Comparison of ENCODE assay signal across 32 cellular contexts in the genomic region with DNA sequence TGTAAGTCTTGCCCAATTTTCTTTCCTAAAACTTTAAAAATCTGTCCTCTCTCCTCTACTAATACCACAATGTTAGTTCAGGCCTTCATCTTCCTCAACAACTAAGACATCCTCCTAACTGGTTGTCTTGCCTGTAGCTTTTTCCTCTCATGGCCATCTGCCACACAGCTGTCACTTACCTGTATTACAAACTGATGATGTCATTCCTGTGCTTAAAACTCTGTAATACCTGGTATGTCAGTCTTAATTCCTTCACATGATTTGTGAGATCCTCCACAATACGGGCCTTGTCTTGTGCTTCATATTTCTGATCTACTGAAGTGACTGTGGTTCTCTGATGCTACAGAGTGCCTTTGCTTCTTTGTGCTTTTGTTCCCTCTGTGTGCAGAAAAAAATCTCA. TPM values are rescaled to one million over a fixed set of nuclear protein-coding genes. Genes with fewer than 3 reads are reported as not detected.
A peak's percentile ranks its signal among the peaks of the same experiment; 100 is the strongest.
DNase-seq lines count a peak whose midpoint lies in the region; ATAC-seq and TF ChIP-seq lines count a peak whose summit lies in the region.
"Had no signal": no experiment of that assay in that cellular context is flagged by ENCODE, and none has a peak within 500 bp of the region (broad histone marks: within the 10 kb centered on the region; RNA-seq: fewer than 3 reads in every experiment).

No MANE protein-coding gene starts in this region.

- peaks cover 32% of the 10 kb centered on the region for H3K36me3 ChIP-seq in CD8-positive, alpha-beta T cell (ENCODE audit: insufficient read depth, low read length)
- H3K36me3 ChIP-seq in heart left ventricle (peaks cover 2 to 100% (median 97%) of the 10 kb centered on the region in 9 donors), stomach (peaks cover 48 to 100% (median 100%) of the 10 kb centered on the region in 4 donors)

- CTCF ChIA-PET in activated CD4-positive, alpha-beta T cell treated with anti-CD3 and anti-CD28 coated beads for 36 hours (lab: Charles Lee) = interaction anchor here (1.3 kb wide), 1 partner anchor 8 kb away, joined by 4 read pairs; no protein-coding TSS in a partner anchor
- CTCF ChIA-PET in CD8-positive, alpha-beta T cell (lab: Charles Lee) = no interaction called here

- peaks cover 67% of the 10 kb centered on the region for H3K36me3 Mint-ChIP-seq in activated CD4-positive, alpha-beta T cell treated with anti-CD3 and anti-CD28 coated beads for 36 hours (ENCODE audit: low read depth)
- H3K36me3 Mint-ChIP-seq in CD8-positive, alpha-beta T cell = peaks cover 91% of the 10 kb centered on the region
- H3K36me3 Mint-ChIP-seq in T-helper 17 cell (ENCODE audit: low read depth) (peaks cover 18% of the 10 kb centered on the region), immature natural killer cell (peaks cover 25 to 53% (median 29%) of the 10 kb centered on the region in 3 donors)

- DNase-seq in activated CD4-positive, alpha-beta T cell treated with anti-CD3 and anti-CD28 coated beads for 36 hours = no peak
- no peak for DNase-seq in activated CD4-positive, alpha-beta T cell treated with anti-CD3 and anti-CD28 coated beads, Interleukin-2, amount 50 U/mL, for 1 hour
- DNase-seq in CD8-positive, alpha-beta T cell = no peak
- no peak for DNase-seq in T-helper 17 cell
- DNase-seq in immature natural killer cell = no peak
- DNase-seq in heart left ventricle = no peak
- DNase-seq in NCI-H526 treated with DMSO at 0.1 percent for 48 hours (lab: John Stamatoyannopoulos, UW) = no peak
- no peak for DNase-seq in stomach
- DNase-seq: activated CD4-positive, CD25-positive, alpha-beta regulatory T cell treated with anti-CD3 and anti-CD28 coated beads, Interleukin-2, amount 50 U/mL, for 72 hours; AML-193; CD4-positive, CD25-positive, alpha-beta regulatory T cell; colonic mucosa; effector CD4-positive, alpha-beta T cell; GM23248; hypothalamus; left colon; NCI-H1694; NCI-H510A treated with DMSO at 0.1 percent for 48 hours; NK-92 treated with Interleukin-12 subunit alpha and Interleukin-12 subunit beta, amount 100 ng/mL, for 24 hours; PC-9; Right ventricle myocardium superior; tibial artery had no signal

- ATAC-seq in activated CD4-positive, alpha-beta T cell treated with anti-CD3 and anti-CD28 coated beads for 36 hours = no peak
- no peak for ATAC-seq in CD8-positive, alpha-beta T cell
- ATAC-seq in T-helper 17 cell (no peak), heart left ventricle (no peak)
- ATAC-seq: A549, left colon, SK-N-SH treated with all-trans-retinoic acid at 6 μM for 48 hours had no signal

- H3K4me1 ChIP-seq in CD8-positive, alpha-beta T cell (ENCODE audit: insufficient read depth, low read length) = no peaks in the 10 kb centered on the region
- peaks cover 0 to 8% (median 2%) of the 10 kb centered on the region in 12 donors for H3K4me1 ChIP-seq in heart left ventricle
- H3K4me1 ChIP-seq in stomach = peaks cover 0 to 16% (median 0%) of the 10 kb centered on the region in 4 donors
- H3K4me1 ChIP-seq: A549, colonic mucosa, tibial artery had no signal

- no peak overlapping the region for H3K27ac ChIP-seq in CD8-positive, alpha-beta T cell (ENCODE audit: low read depth, low read length)
- H3K27ac ChIP-seq in heart left ventricle (no peak overlapping the region), stomach (no peak overlapping the region)
- H3K27ac ChIP-seq: A549, colonic mucosa, GM23248, PC-9, skin epidermis, tibial artery had no signal

- H3K4me3 Mint-ChIP-seq in activated CD4-positive, alpha-beta T cell treated with anti-CD3 and anti-CD28 coated beads for 36 hours = no peak overlapping the region
- H3K4me3 Mint-ChIP-seq in CD8-positive, alpha-beta T cell = no peak overlapping the region
- H3K4me3 Mint-ChIP-seq in T-helper 17 cell (no peak overlapping the region), immature natural killer cell (no peak overlapping the region)
- H3K4me3 Mint-ChIP-seq: T-helper 1 cell treated with Interleukin-12 subunit alpha and Interleukin-12 subunit beta and Interleukin-4 antibody, amounts not matched to agents 30 μg/mL and 1 μg/mL, for 36 hours had no signal

- H3K9me3 ChIP-seq in CD8-positive, alpha-beta T cell (ENCODE audit: low read length) = no peaks in the 10 kb centered on the region
- H3K9me3 ChIP-seq in T-helper 17 cell (ENCODE audit: control insufficient read depth, low read length, poor library complexity, severe bottlenecking) (no peaks in the 10 kb centered on the region), heart left ventricle (no peaks in the 10 kb centered on the region), stomach (no peaks in the 10 kb centered on the region)
- H3K9me3 ChIP-seq: A549, colonic mucosa, tibial artery had no signal

- POLR2A ChIA-PET in activated CD4-positive, alpha-beta T cell treated with anti-CD3 and anti-CD28 coated beads for 36 hours (lab: Charles Lee) = no interaction called here
- POLR2A ChIA-PET in CD8-positive, alpha-beta T cell (lab: Charles Lee) = interaction anchor here (1.7 to 2.0 kb wide), 2 partner anchors 10 to 14 kb away, joined by 6 to 11 read pairs; partner anchors contain the start of genes CACYBP and MRPS14

- TF ChIP-seq POLR2A in heart left ventricle (IDR thresholded peaks at IDR 0.05) = no peak
- TF ChIP-seq POLR2A in stomach (IDR thresholded peaks at IDR 0.05) = no peak

- no peak for TF ChIP-seq CTCF in CD8-positive, alpha-beta T cell (IDR thresholded peaks at IDR 0.05)
- TF ChIP-seq CTCF in heart left ventricle (IDR thresholded peaks at IDR 0.05) (no peak), stomach (IDR thresholded peaks at IDR 0.05) (no peak)

- H3K27ac Mint-ChIP-seq in activated CD4-positive, alpha-beta T cell treated with anti-CD3 and anti-CD28 coated beads for 36 hours = peak overlapping the region; percentile 64
- peak overlapping the region; percentile 73 for H3K27ac Mint-ChIP-seq in CD8-positive, alpha-beta T cell
- H3K27ac Mint-ChIP-seq in T-helper 17 cell = peak overlapping the region; percentile 54
- H3K27ac Mint-ChIP-seq in immature natural killer cell = peak overlapping the region in 4 of 6 donors; percentile 0 to 38 (median 14)
- H3K27ac Mint-ChIP-seq: T-helper 1 cell treated with Interleukin-12 subunit alpha and Interleukin-12 subunit beta and Interleukin-4 antibody, amounts not matched to agents 30 μg/mL and 1 μg/mL, for 36 hours had no signal

- intact Hi-C loops in activated CD4-positive, alpha-beta T cell treated with anti-CD3 and anti-CD28 coated beads for 36 hours (cut with DNase I, micrococcal nuclease) = no loop called here
- intact Hi-C loops in CD8-positive, alpha-beta T cell (cut with DNase I, micrococcal nuclease) = no loop called here
- intact Hi-C loops in heart left ventricle (cut with DNase I) = no loop called here
- intact Hi-C loops in stomach (cut with DNase I; ENCODE audit: low total_unique reads) = no loop called here

- no peak for TF ChIP-seq EP300 in stomach (IDR thresholded peaks at IDR 0.05)

- H3K4me1 Mint-ChIP-seq in activated CD4-positive, alpha-beta T cell treated with anti-CD3 and anti-CD28 coated beads for 36 hours = peaks cover 7% of the 10 kb centered on the region
- peaks cover 12% of the 10 kb centered on the region for H3K4me1 Mint-ChIP-seq in CD8-positive, alpha-beta T cell (ENCODE audit: low read depth)
- H3K4me1 Mint-ChIP-seq in T-helper 17 cell = peaks cover 21% of the 10 kb centered on the region
- H3K4me1 Mint-ChIP-seq in immature natural killer cell = peaks cover 1 to 15% of the 10 kb centered on the region in 2 donors

- 85 to 96% (median 94%) methylated on average over 1 of the region's 1 CpG for WGBS in heart left ventricle, 4 donors
- 51 to 90% (median 86%) methylated on average over 1 of the region's 1 CpG for WGBS in stomach, 5 donors

- no peaks in the 10 kb centered on the region for H3K27me3 ChIP-seq in CD8-positive, alpha-beta T cell (ENCODE audit: insufficient read depth, low read length)
- H3K27me3 ChIP-seq in heart left ventricle (no peaks in the 10 kb centered on the region), stomach (no peaks in the 10 kb centered on the region)
- H3K27me3 ChIP-seq: colonic mucosa, tibial artery had no signal

- H3K9me3 Mint-ChIP-seq in activated CD4-positive, alpha-beta T cell treated with anti-CD3 and anti-CD28 coated beads for 36 hours (ENCODE audit: low read depth) = no peaks in the 10 kb centered on the region
- no peaks in the 10 kb centered on the region for H3K9me3 Mint-ChIP-seq in CD8-positive, alpha-beta T cell
- no peaks in the 10 kb centered on the region for H3K9me3 Mint-ChIP-seq in immature natural killer cell
- H3K9me3 Mint-ChIP-seq: CD4-positive, CD25-positive, alpha-beta regulatory T cell; T-helper 1 cell treated with Interleukin-12 subunit alpha and Interleukin-12 subunit beta and Interleukin-4 antibody, amounts not matched to agents 30 μg/mL and 1 μg/mL, for 36 hours had no signal

- no peak overlapping the region for H3K4me3 ChIP-seq in CD8-positive, alpha-beta T cell (ENCODE audit: low read depth, low read length)
- no peak overlapping the region for H3K4me3 ChIP-seq in heart left ventricle
- H3K4me3 ChIP-seq in stomach = no peak overlapping the region
- H3K4me3 ChIP-seq: A549, colonic mucosa, GM23248, PC-9, skin epidermis, tibial artery had no signal

- H3K27me3 Mint-ChIP-seq in activated CD4-positive, alpha-beta T cell treated with anti-CD3 and anti-CD28 coated beads for 36 hours = no peaks in the 10 kb centered on the region
- H3K27me3 Mint-ChIP-seq in CD8-positive, alpha-beta T cell (ENCODE audit: low read depth) = no peaks in the 10 kb centered on the region
- H3K27me3 Mint-ChIP-seq in T-helper 17 cell = no peaks in the 10 kb centered on the region
- H3K27me3 Mint-ChIP-seq in immature natural killer cell (ENCODE audit: low read depth in 3 of 3) = no peaks in the 10 kb centered on the region
- H3K27me3 Mint-ChIP-seq: CD4-positive, CD25-positive, alpha-beta regulatory T cell had no signal

RNA-seq across cellular contexts. Expression of gene MRPS14, which starts 9.8 kb away (rescaled TPM):
- total RNA-seq in activated CD4-positive, alpha-beta T cell treated with anti-CD3 and anti-CD28 coated beads for 36 hours = 10 to 100 TPM; 38.7 to 43.7 TPM
- 1 to 10 TPM; 6.8 to 7.3 TPM for total RNA-seq in CD8-positive, alpha-beta T cell
- 10 to 100 TPM; 13.4 to 16.2 TPM for total RNA-seq in T-helper 17 cell
- polyA plus RNA-seq in immature natural killer cell = 10 to 100 TPM; 42.5 to 52.1 (median 44.4) TPM
- total RNA-seq in heart left ventricle = 10 to 100 TPM; 15.5 to 27.0 (median 22.7) TPM
- polyA plus RNA-seq in heart left ventricle = 10 to 100 TPM; 12.4 to 25.0 TPM
- total RNA-seq in stomach = 10 to 100 TPM in 3 of 5 donors, 1 to 10 TPM in 2; 7.0 to 45.9 (median 12.5) TPM
- 10 to 100 TPM; 20.3 to 28.3 (median 24.3) TPM for polyA plus RNA-seq in stomach

RNA-seq across cellular contexts. Expression of gene CACYBP, which starts 13.7 kb away (rescaled TPM):
- total RNA-seq in activated CD4-positive, alpha-beta T cell treated with anti-CD3 and anti-CD28 coated beads for 36 hours = 100 to 1,000 TPM; 394 to 452 TPM
- total RNA-seq in CD8-positive, alpha-beta T cell = 100 to 1,000 TPM; 105 to 122 TPM
- total RNA-seq in T-helper 17 cell (10 to 100 TPM; 82.2 to 89.8 TPM), heart left ventricle (10 to 100 TPM; 41.0 to 86.3 (median 54.6) TPM), stomach (100 to 1,000 TPM in 3 of 5 donors, 10 to 100 TPM in 2; 16.5 to 317 (median 125) TPM)
- polyA plus RNA-seq in immature natural killer cell (100 to 1,000 TPM; 131 to 160 (median 135) TPM), heart left ventricle (100 to 1,000 TPM in 1 of 2 donors, 10 to 100 TPM in 1; 30.1 to 170 TPM), stomach (10 to 100 TPM; 38.2 to 64.4 (median 63.8) TPM)

RNA-seq across cellular contexts. Expression of gene TNN, which starts 54.2 kb away (rescaled TPM):
- under 1 TPM in 1 of 2 experiments, not detected in 1; 0.05 TPM for total RNA-seq in activated CD4-positive, alpha-beta T cell treated with anti-CD3 and anti-CD28 coated beads for 36 hours
- total RNA-seq in CD8-positive, alpha-beta T cell = not detected
- total RNA-seq in T-helper 17 cell (not detected), heart left ventricle (under 1 TPM in 6 of 9 donors, not detected in 3; 0.05 to 0.59 (median 0.19) TPM), stomach (1 to 10 TPM in 1 of 5 donors, under 1 TPM in 1, not detected in 3; 0.14 to 1.1 TPM)
- polyA plus RNA-seq in immature natural killer cell (not detected), heart left ventricle (under 1 TPM; 0.03 to 0.08 TPM), stomach (under 1 TPM in 1 of 3 donors, not detected in 2; 0.06 TPM)
- total RNA-seq: cardiac septum; CD4-positive, CD25-positive, alpha-beta regulatory T cell; GM23248; HT-29; lung microvascular endothelial cell; osteocyte; PC-9; renal cortical epithelial cell had no signal
- polyA plus RNA-seq: A549, GM23248, neural cell had no signal

Comparison
In these comparisons a context has a peak if more than half of its experiments do, and no peak if none do; other contexts are left out.
1. H3K27ac Mint-ChIP-seq: peak in every context shown above with its lines; median percentile 73 in CD8-positive, alpha-beta T cell; 64 in activated CD4-positive, alpha-beta T cell treated with anti-CD3 and anti-CD28 coated beads for 36 hours; 54 in T-helper 17 cell; 14 in immature natural killer cell.